In genomic region chr14:95274283-95274682, GRCh38 we compare ENCODE assay signal across 27 cellular contexts. TPM values are rescaled to one million over a fixed set of nuclear protein-coding genes. Genes with fewer than 3 reads are reported as not detected.
DNase-seq lines count a peak whose midpoint lies in the region; ATAC-seq, FAIRE-seq and TF ChIP-seq lines count a peak whose summit lies in the region.
"Had no signal": no experiment of that assay in that cellular context is flagged by ENCODE, and none has a peak within 500 bp of the region (broad histone marks: within the 10 kb centered on the region; RNA-seq: fewer than 3 reads in every experiment).

No MANE protein-coding gene starts in this region.

- no peak for TF ChIP-seq CTCF in natural killer cell (IDR thresholded peaks at IDR 0.05)
- no peak for TF ChIP-seq CTCF in bronchial epithelial cell (IDR thresholded peaks at IDR 0.05; ENCODE audit: insufficient read depth, low read length, severe bottlenecking)

- peak overlapping the region; percentile 89 to 90 for H3K27ac ChIP-seq in mucosa of rectum (ENCODE audit: low read depth in 2 of 2, low read length in 2 of 2)
- H3K27ac ChIP-seq: lower lobe of right lung, psoas muscle, thoracic aorta, vagina had no signal

- H3K27me3 Mint-ChIP-seq in natural killer cell treated with Interleukin-12 subunit alpha and Interleukin-12 subunit beta and Interleukin-15 and Interleukin-18, amount 100 ng/mL, for 72 hours, result peaks cover 16 to 33% of the 10 kb centered on the region in 2 donors
- H3K27me3 Mint-ChIP-seq in natural killer cell (ENCODE audit: low read depth in 2 of 2), result peaks cover 6 to 7% of the 10 kb centered on the region in 2 donors
- H3K27me3 Mint-ChIP-seq in activated T-cell treated with anti-CD3 and anti-CD28 coated beads, Interleukin-2, amount 50 U/mL, for 4 hours (ENCODE audit: low read depth), result no peaks in the 10 kb centered on the region

- peaks cover 0 to 4% of the 10 kb centered on the region in 2 donors for H3K4me1 Mint-ChIP-seq in natural killer cell treated with Interleukin-12 subunit alpha and Interleukin-12 subunit beta and Interleukin-15 and Interleukin-18, amount 100 ng/mL, for 72 hours (ENCODE audit: low read depth in 2 of 2)
- H3K4me1 Mint-ChIP-seq in natural killer cell, result no peaks in the 10 kb centered on the region
- no peaks in the 10 kb centered on the region for H3K4me1 Mint-ChIP-seq in activated T-cell treated with anti-CD3 and anti-CD28 coated beads, Interleukin-2, amount 50 U/mL, for 4 hours (ENCODE audit: low read depth)

- intact Hi-C loops in natural killer cell (cut with micrococcal nuclease), result no loop called here
- intact Hi-C loops in Right ventricle myocardium inferior (cut with DNase I), result no loop called here

- H3K4me3 ChIP-seq in bronchial epithelial cell (ENCODE audit: low read depth, low read length) (no peak overlapping the region), mucosa of rectum (ENCODE audit: low read length in 2 of 2) (peak overlapping the region; percentile 5 to 27)
- H3K4me3 ChIP-seq: lower lobe of right lung, MG63, psoas muscle, thoracic aorta, vagina had no signal

- H3K4me3 Mint-ChIP-seq in natural killer cell treated with Interleukin-12 subunit alpha and Interleukin-12 subunit beta and Interleukin-15 and Interleukin-18, amount 100 ng/mL, for 72 hours, result no peak overlapping the region
- no peak overlapping the region for H3K4me3 Mint-ChIP-seq in natural killer cell
- H3K4me3 Mint-ChIP-seq in activated T-cell treated with anti-CD3 and anti-CD28 coated beads, Interleukin-2, amount 50 U/mL, for 4 hours, result no peak overlapping the region
- H3K4me3 Mint-ChIP-seq: activated T-cell treated with anti-CD3 and anti-CD28 coated beads, Interleukin-2, amount 50 U/mL, for 72 hours; T-helper 2 cell treated with Interferon-gamma antibody and Interleukin-4, amounts not matched to agents 5 μg/mL and 100 μg/mL, for 36 hours had no signal

- peak; percentile 7 for FAIRE-seq in bronchial epithelial cell (lab: Jason Lieb, UNC)
- FAIRE-seq: H54, kidney had no signal

- H3K27ac Mint-ChIP-seq in natural killer cell treated with Interleukin-12 subunit alpha and Interleukin-12 subunit beta and Interleukin-15 and Interleukin-18, amount 100 ng/mL, for 72 hours, result no peak overlapping the region
- no peak overlapping the region for H3K27ac Mint-ChIP-seq in natural killer cell
- H3K27ac Mint-ChIP-seq: activated T-cell treated with anti-CD3 and anti-CD28 coated beads, Interleukin-2, amount 50 U/mL, for 72 hours; T-helper 2 cell treated with Interferon-gamma antibody and Interleukin-4, amounts not matched to agents 5 μg/mL and 100 μg/mL, for 36 hours had no signal

- peak; percentile 46 to 48 for ATAC-seq in natural killer cell treated with Interleukin-12 subunit alpha and Interleukin-12 subunit beta and Interleukin-15 and Interleukin-18, amount 100 ng/mL, for 72 hours
- ATAC-seq in natural killer cell (no peak), Right ventricle myocardium inferior (no peak), HG02678 (IDR thresholded peaks at IDR 0.05; ENCODE audit: unreplicated experiment) (no peak), HG03280 (IDR thresholded peaks at IDR 0.05; ENCODE audit: unreplicated experiment) (no peak)
- no peak for ATAC-seq in activated T-cell treated with anti-CD3 and anti-CD28 coated beads, Interleukin-2, amount 50 U/mL, for 4 hours
- ATAC-seq: activated T-cell treated with anti-CD3 and anti-CD28 coated beads, Interleukin-2, amount 50 U/mL, for 72 hours; lower lobe of right lung; psoas muscle; stimulated activated naive CD8-positive, alpha-beta T cell treated with anti-CD3 and anti-CD28 coated beads, Interleukin-15, Interleukin-2, amounts not matched to agents 100 U/mL and 50 U/mL, for 24 hours had no signal

- no peaks in the 10 kb centered on the region for H3K9me3 Mint-ChIP-seq in natural killer cell treated with Interleukin-12 subunit alpha and Interleukin-12 subunit beta and Interleukin-15 and Interleukin-18, amount 100 ng/mL, for 72 hours
- no peaks in the 10 kb centered on the region for H3K9me3 Mint-ChIP-seq in natural killer cell
- no peaks in the 10 kb centered on the region for H3K9me3 Mint-ChIP-seq in activated T-cell treated with anti-CD3 and anti-CD28 coated beads, Interleukin-2, amount 50 U/mL, for 4 hours
- H3K9me3 Mint-ChIP-seq: activated T-cell treated with anti-CD3 and anti-CD28 coated beads, Interleukin-2, amount 50 U/mL, for 72 hours; T-helper 2 cell treated with Interferon-gamma antibody and Interleukin-4, amounts not matched to agents 5 μg/mL and 100 μg/mL, for 36 hours had no signal

- no peak for DNase-seq in natural killer cell treated with Interleukin-12 subunit alpha and Interleukin-12 subunit beta and Interleukin-15 and Interleukin-18, amount 100 ng/mL, for 72 hours (ENCODE audit: low spot score)
- no peak for DNase-seq in natural killer cell
- DNase-seq in bronchial epithelial cell (ENCODE audit: low read depth), result no peak
- DNase-seq in Right ventricle myocardium inferior (ENCODE audit: missing footprints), result no peak
- no peak for DNase-seq in activated T-cell treated with anti-CD3 and anti-CD28 coated beads, Interleukin-2, amount 50 U/mL, for 4 hours
- DNase-seq: activated CD4-positive, alpha-beta T cell treated with anti-CD3 and anti-CD28 coated beads for 48 hours; activated naive CD4-positive, alpha-beta T cell; activated T-cell treated with anti-CD3 and anti-CD28 coated beads, Interleukin-2, amount 50 U/mL, for 72 hours; BE2C; KBM-7; kidney; lower lobe of right lung; MG63; NCI-H1436 treated with DMSO at 0.1 percent for 48 hours; NCI-H2107; NCI-H446; nucleus accumbens; psoas muscle; stimulated activated CD4-positive, alpha-beta T cell treated with anti-CD3 and anti-CD28 coated beads, Interleukin-15, amount 100 ng/mL, for 24 hours; stimulated activated naive CD8-positive, alpha-beta T cell treated with anti-CD3 and anti-CD28 coated beads, Interleukin-15, Interleukin-2, amounts not matched to agents 100 U/mL and 50 U/mL, for 24 hours had no signal

- no peaks in the 10 kb centered on the region for H3K9me3 ChIP-seq in mucosa of rectum (ENCODE audit: control insufficient read depth in 2 of 2, low read length in 2 of 2)
- H3K9me3 ChIP-seq: BE2C, lower lobe of right lung, MG63, psoas muscle, thoracic aorta, vagina had no signal

- no peaks in the 10 kb centered on the region for H3K36me3 ChIP-seq in bronchial epithelial cell (ENCODE audit: control insufficient read depth, insufficient read depth, low read length)
- no peaks in the 10 kb centered on the region for H3K36me3 ChIP-seq in mucosa of rectum (ENCODE audit: control insufficient read depth in 2 of 2, insufficient read depth in 2 of 2, low read length in 2 of 2)
- H3K36me3 ChIP-seq: BE2C, lower lobe of right lung, MG63, thoracic aorta, vagina had no signal

- H3K27me3 ChIP-seq in bronchial epithelial cell (ENCODE audit: control insufficient read depth, insufficient read depth, low read length), result no peaks in the 10 kb centered on the region
- H3K27me3 ChIP-seq in mucosa of rectum (ENCODE audit: control insufficient read depth in 2 of 2, insufficient read depth in 2 of 2, low read length in 2 of 2), result no peaks in the 10 kb centered on the region
- H3K27me3 ChIP-seq: BE2C, MG63, vagina had no signal

- H3K9ac ChIP-seq in mucosa of rectum (ENCODE audit: low read depth in 1 of 2, low read length in 2 of 2), result peak overlapping the region in 1 of 2 donors; percentile 50

- peaks cover 20 to 38% of the 10 kb centered on the region in 2 donors for H3K4me1 ChIP-seq in mucosa of rectum (ENCODE audit: control insufficient read depth in 2 of 2, insufficient read depth in 2 of 2, low read length in 2 of 2)
- H3K4me1 ChIP-seq: BE2C, lower lobe of right lung, psoas muscle had no signal

- H3K36me3 Mint-ChIP-seq in natural killer cell treated with Interleukin-12 subunit alpha and Interleukin-12 subunit beta and Interleukin-15 and Interleukin-18, amount 100 ng/mL, for 72 hours, result no peaks in the 10 kb centered on the region
- no peaks in the 10 kb centered on the region for H3K36me3 Mint-ChIP-seq in natural killer cell
- H3K36me3 Mint-ChIP-seq in activated T-cell treated with anti-CD3 and anti-CD28 coated beads, Interleukin-2, amount 50 U/mL, for 4 hours (ENCODE audit: insufficient read depth), result no peaks in the 10 kb centered on the region

RNA-seq across cellular contexts. Expression of gene CLMN, which starts 45.4 kb away (rescaled TPM):
- 1 to 10 TPM; 2.6 to 3.5 TPM for total RNA-seq in natural killer cell treated with Interleukin-12 subunit alpha and Interleukin-12 subunit beta and Interleukin-15 and Interleukin-18, amount 100 ng/mL, for 72 hours
- total RNA-seq in natural killer cell (1 to 10 TPM in 2 of 3 donors, under 1 TPM in 1; 0.80 to 2.0 (median 1.8) TPM), bronchial epithelial cell (2.2 and 3.9 TPM in 2 replicates), Right ventricle myocardium inferior (7.6 TPM)
- 1 to 10 TPM in 1 of 3 donors, under 1 TPM in 2; 0.71 to 1.3 (median 0.71) TPM for total RNA-seq in activated T-cell treated with anti-CD3 and anti-CD28 coated beads, Interleukin-2, amount 50 U/mL, for 4 hours

Comparison
In these comparisons a context has a peak if more than half of its experiments do, and no peak if none do; other contexts are left out.
1. ATAC-seq: peak in natural killer cell treated with Interleukin-12 subunit alpha and Interleukin-12 subunit beta and Interleukin-15 and Interleukin-18, amount 100 ng/mL, for 72 hours (2 of 2); none in natural killer cell (0 of 3), Right ventricle myocardium inferior (single experiment), HG02678 (single experiment), activated T-cell treated with anti-CD3 and anti-CD28 coated beads, Interleukin-2, amount 50 U/mL, for 4 hours (0 of 2) and HG03280 (single experiment).